Comparison of ENCODE assay signal across 29 cellular contexts in the genomic region with DNA sequence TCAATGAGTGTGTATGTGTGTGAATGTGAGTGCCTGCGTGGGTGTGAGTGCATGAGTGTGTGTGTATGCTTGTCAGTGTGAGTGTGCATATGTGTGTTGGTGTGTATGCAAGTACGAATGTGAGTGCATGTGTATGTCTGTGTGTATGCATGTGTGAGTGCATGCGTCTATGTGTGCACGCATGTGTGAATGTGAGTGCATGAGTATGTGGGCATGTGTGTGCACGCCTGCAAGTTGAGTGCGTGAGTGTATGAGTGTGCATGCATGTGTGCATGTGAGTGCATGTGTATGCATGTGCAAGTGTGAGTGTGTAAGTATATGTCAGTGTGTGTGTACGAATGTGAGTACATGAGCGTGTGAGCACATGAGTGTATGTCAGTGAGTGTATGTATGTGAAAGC.
"Had no signal": no experiment of that assay in that cellular context is flagged by ENCODE, and none has a peak within 500 bp of the region (broad histone marks: within the 10 kb centered on the region; RNA-seq: fewer than 3 reads in every experiment).

No MANE protein-coding gene starts in this region.

- FAIRE-seq: astrocyte, RCC 7860, TTC549 had no signal

- H2AFZ ChIP-seq: PC-9 had no signal

- H3K4me1 ChIP-seq: adrenal gland, body of pancreas, breast epithelium had no signal

- DNase-seq: activated CD4-positive, alpha-beta T cell treated with anti-CD3 and anti-CD28 coated beads, Interleukin-2, amount 10 ng/mL, durations not matched to agents 24 days and 14 days; activated CD4-positive, alpha-beta T cell treated with anti-CD3 and anti-CD28 coated beads, Interleukin-2, amount 50 U/mL, for 4 hours; activated CD8-positive, alpha-beta memory T cell treated with anti-CD3 and anti-CD28 coated beads, Interleukin-2, amount 50 U/mL, for 4 hours; activated CD8-positive, alpha-beta T cell treated with anti-CD3 and anti-CD28 coated beads, Interleukin-2, amount 10 ng/mL, durations not matched to agents 7 days and 5 days; activated gamma-delta T cell treated with Interleukin-2 at 50 U/mL for 16 hours; activated naive CD4-positive, alpha-beta T cell treated with anti-CD3 and anti-CD28 coated beads for 36 hours; activated T-cell treated with anti-CD3 and anti-CD28 coated beads for 4 hours; activated T-cell treated with anti-CD3 and anti-CD28 coated beads, Interleukin-2, amount 50 U/mL, for 4 hours; adrenal gland; body of pancreas; caudate nucleus; MM.1S; MV-4-11; NCI-H1092; NCI-H1436 treated with DMSO at 0.1 percent for 48 hours; NCI-H1694 treated with DMSO at 0.1 percent for 48 hours; NCI-H2029; NCI-H345; NCI-H524 treated with DMSO at 0.1 percent for 48 hours; NCI-H748 treated with DMSO at 0.1 percent for 48 hours; PC-9 had no signal

- H3K4me3 ChIP-seq: adrenal gland, body of pancreas, breast epithelium, PC-9 had no signal

- H3K36me3 ChIP-seq: adrenal gland, breast epithelium had no signal

- H3K27me3 ChIP-seq: adrenal gland, body of pancreas, breast epithelium had no signal

- H3K27ac ChIP-seq: adrenal gland, body of pancreas, breast epithelium, KMS-11, PC-9, RWPE1 had no signal

- H3K9me3 ChIP-seq: adrenal gland, body of pancreas, breast epithelium had no signal

- H3K9ac ChIP-seq: KMS-11 had no signal

- ATAC-seq: activated CD8-positive, alpha-beta T cell treated with anti-CD3 and anti-CD28 coated beads, Interleukin-2, amount 10 ng/mL, durations not matched to agents 7 days and 5 days; activated naive CD4-positive, alpha-beta T cell treated with anti-CD3 and anti-CD28 coated beads, Interleukin-2, amount 50 U/mL, for 72 hours; activated T-cell treated with anti-CD3 and anti-CD28 coated beads, Interleukin-2, amount 50 U/mL, for 4 hours; body of pancreas; Right ventricle myocardium inferior had no signal

- H3K4me2 ChIP-seq: KMS-11, PC-9 had no signal
